Comparison of ENCODE assay signal across 19 cellular contexts in genomic region chr9:72165821-72166547, GRCh38. TPM values are rescaled to one million over a fixed set of nuclear protein-coding genes. Genes with fewer than 3 reads are reported as not detected.
"Had no signal": no experiment of that assay in that cellular context is flagged by ENCODE, and none has a peak within 500 bp of the region (broad histone marks: within the 10 kb centered on the region; RNA-seq: fewer than 3 reads in every experiment).

No MANE protein-coding gene starts in this region.

- H3K27me3 ChIP-seq: adrenal gland, colonic mucosa, heart right ventricle, left lung, suprapubic skin had no signal

- H3K4me1 Mint-ChIP-seq: memory B cell had no signal

- H3K36me3 ChIP-seq: adrenal gland, colonic mucosa, heart right ventricle, left lung, prostate gland, suprapubic skin, WERI-Rb-1 had no signal

- H3K36me3 Mint-ChIP-seq: memory B cell had no signal

- H3K4me3 Mint-ChIP-seq: activated CD8-positive, alpha-beta T cell treated with anti-CD3 and anti-CD28 coated beads, Interleukin-2, amount 10 ng/mL, durations not matched to agents 7 days and 5 days; activated naive CD4-positive, alpha-beta T cell treated with anti-CD3 and anti-CD28 coated beads for 36 hours; memory B cell; nephron; T-helper 2 cell treated with Interferon-gamma antibody and Interleukin-4, amounts not matched to agents 5 μg/mL and 100 μg/mL, for 36 hours had no signal

- ATAC-seq: activated CD8-positive, alpha-beta T cell treated with anti-CD3 and anti-CD28 coated beads, Interleukin-2, amount 10 ng/mL, durations not matched to agents 7 days and 5 days; heart right ventricle; left lung; stimulated activated naive CD8-positive, alpha-beta T cell treated with anti-CD3 and anti-CD28 coated beads, Interleukin-15, Interleukin-2, amounts not matched to agents 100 U/mL and 50 U/mL, for 24 hours had no signal

- DNase-seq: activated CD4-positive, alpha-beta T cell treated with anti-CD3 and anti-CD28 coated beads for 4 hours; activated CD8-positive, alpha-beta memory T cell treated with anti-CD3 and anti-CD28 coated beads, Interleukin-2, amount 50 U/mL, for 48 hours; activated CD8-positive, alpha-beta T cell treated with anti-CD3 and anti-CD28 coated beads, Interleukin-2, amount 10 ng/mL, durations not matched to agents 7 days and 5 days; activated naive CD4-positive, alpha-beta T cell treated with anti-CD3 and anti-CD28 coated beads for 36 hours; adrenal gland; caudate nucleus; colonic mucosa; heart right ventricle; left lung; occipital lobe; stimulated activated CD4-positive, alpha-beta T cell treated with anti-CD3 and anti-CD28 coated beads, Interleukin-4, amount 100 ng/mL, for 1 hour; stimulated activated CD8-positive, alpha-beta memory T cell treated with anti-CD3 and anti-CD28 coated beads, Interleukin-4, amount 100 ng/mL, for 48 hours; stimulated activated naive CD8-positive, alpha-beta T cell treated with anti-CD3 and anti-CD28 coated beads, Interleukin-15, Interleukin-2, amounts not matched to agents 100 U/mL and 50 U/mL, for 24 hours; WERI-Rb-1 had no signal

- H3K4me3 ChIP-seq: adrenal gland, colonic mucosa, heart right ventricle, left lung, prostate gland, suprapubic skin had no signal

- H3K27ac Mint-ChIP-seq: activated CD8-positive, alpha-beta T cell treated with anti-CD3 and anti-CD28 coated beads, Interleukin-2, amount 10 ng/mL, durations not matched to agents 7 days and 5 days; activated naive CD4-positive, alpha-beta T cell treated with anti-CD3 and anti-CD28 coated beads for 36 hours; memory B cell; nephron; T-helper 2 cell treated with Interferon-gamma antibody and Interleukin-4, amounts not matched to agents 5 μg/mL and 100 μg/mL, for 36 hours had no signal

- H3K27ac ChIP-seq: adrenal gland, colonic mucosa, heart right ventricle, left lung, prostate gland, suprapubic skin, WERI-Rb-1 had no signal

- H3K4me1 ChIP-seq: adrenal gland, colonic mucosa, left lung, prostate gland, suprapubic skin had no signal

- H3K9me3 ChIP-seq: adrenal gland, colonic mucosa, heart right ventricle, left lung, prostate gland, suprapubic skin had no signal

- H3K9me3 Mint-ChIP-seq: activated naive CD4-positive, alpha-beta T cell treated with anti-CD3 and anti-CD28 coated beads for 36 hours; memory B cell; nephron; T-helper 2 cell treated with Interferon-gamma antibody and Interleukin-4, amounts not matched to agents 5 μg/mL and 100 μg/mL, for 36 hours had no signal

RNA-seq across cellular contexts. Expression of gene GDA, which starts 16.7 kb away (rescaled TPM):
- total RNA-seq: activated CD8-positive, alpha-beta T cell treated with anti-CD3 and anti-CD28 coated beads, Interleukin-2, amount 10 ng/mL, durations not matched to agents 7 days and 5 days; activated naive CD4-positive, alpha-beta T cell treated with anti-CD3 and anti-CD28 coated beads for 36 hours had no signal
